In genomic region chr20:20303742-20304141, GRCh38 we compare ENCODE assay signal across 21 cellular contexts.
A peak's percentile ranks its signal among the peaks of the same experiment; 100 is the strongest.
DNase-seq lines count a peak whose midpoint lies in the region; ATAC-seq and TF ChIP-seq lines count a peak whose summit lies in the region.
"Had no signal": no experiment of that assay in that cellular context is flagged by ENCODE, and none has a peak within 500 bp of the region (broad histone marks: within the 10 kb centered on the region; RNA-seq: fewer than 3 reads in every experiment).

No MANE protein-coding gene starts in this region.

- TF ChIP-seq POLR2A in Peyer's patch (IDR thresholded peaks at IDR 0.05), result no peak

- H3K4me1 ChIP-seq in Peyer's patch, result no peaks in the 10 kb centered on the region
- H3K4me1 ChIP-seq in right cardiac atrium (ENCODE audit: control insufficient read depth, insufficient read depth, low read length), result no peaks in the 10 kb centered on the region
- H3K4me1 ChIP-seq: parathyroid adenoma, spleen had no signal

- H3K27me3 ChIP-seq in Peyer's patch (no peaks in the 10 kb centered on the region), right cardiac atrium (ENCODE audit: control insufficient read depth, insufficient read depth) (no peaks in the 10 kb centered on the region)
- H3K27me3 ChIP-seq: spleen had no signal

- H3K4me3 ChIP-seq in Peyer's patch, result no peak overlapping the region
- no peak overlapping the region for H3K4me3 ChIP-seq in right cardiac atrium (ENCODE audit: low read length)
- H3K4me3 ChIP-seq: spleen had no signal

- H3K27me3 Mint-ChIP-seq in stimulated activated naive B cell treated with anti-CD40 and anti-IgM and Interleukin-4, amounts not matched to agents 10 μg/mL and 1 μg/mL and 100 μg/mL, for 72 hours, result peaks cover 5 to 6% of the 10 kb centered on the region in 2 donors
- no peaks in the 10 kb centered on the region for H3K27me3 Mint-ChIP-seq in activated CD8-positive, alpha-beta T cell treated with anti-CD3 and anti-CD28 coated beads, Interleukin-2, amount 10 ng/mL, durations not matched to agents 7 days and 5 days (ENCODE audit: low read depth)

- peak; percentile 55 to 90 for ATAC-seq in right cardiac atrium
- ATAC-seq in stimulated activated naive B cell treated with anti-CD40 and anti-IgM and Interleukin-4, amounts not matched to agents 10 μg/mL and 1 μg/mL and 100 μg/mL, for 72 hours (replicated peaks), result peak; percentile 14 to 38
- no peak for ATAC-seq in activated CD8-positive, alpha-beta T cell treated with anti-CD3 and anti-CD28 coated beads, Interleukin-2, amount 10 ng/mL, durations not matched to agents 7 days and 5 days
- ATAC-seq: activated T-cell treated with anti-CD3 and anti-CD28 coated beads, Interleukin-2, amount 50 U/mL, for 72 hours; left colon; Panc1; stimulated activated naive CD8-positive, alpha-beta T cell treated with anti-CD3 and anti-CD28 coated beads, Interleukin-15, Interleukin-2, amounts not matched to agents 100 U/mL and 50 U/mL, for 24 hours had no signal

- H3K27ac ChIP-seq in Peyer's patch (no peak overlapping the region), right cardiac atrium (ENCODE audit: low read length) (no peak overlapping the region)
- H3K27ac ChIP-seq: HL-60, parathyroid adenoma, spleen had no signal

- H3K4me3 Mint-ChIP-seq in stimulated activated naive B cell treated with anti-CD40 and anti-IgM and Interleukin-4, amounts not matched to agents 10 μg/mL and 1 μg/mL and 100 μg/mL, for 72 hours, result no peak overlapping the region
- no peak overlapping the region for H3K4me3 Mint-ChIP-seq in activated CD8-positive, alpha-beta T cell treated with anti-CD3 and anti-CD28 coated beads, Interleukin-2, amount 10 ng/mL, durations not matched to agents 7 days and 5 days
- H3K4me3 Mint-ChIP-seq: activated T-cell treated with anti-CD3 and anti-CD28 coated beads, Interleukin-2, amount 50 U/mL, for 72 hours; CD4-positive, alpha-beta T cell had no signal

- H3K36me3 ChIP-seq in Peyer's patch, result no peaks in the 10 kb centered on the region
- H3K36me3 ChIP-seq: spleen had no signal

- H3K4me1 Mint-ChIP-seq in stimulated activated naive B cell treated with anti-CD40 and anti-IgM and Interleukin-4, amounts not matched to agents 10 μg/mL and 1 μg/mL and 100 μg/mL, for 72 hours, result peaks cover 0 to 3% of the 10 kb centered on the region in 2 donors
- H3K4me1 Mint-ChIP-seq in activated CD8-positive, alpha-beta T cell treated with anti-CD3 and anti-CD28 coated beads, Interleukin-2, amount 10 ng/mL, durations not matched to agents 7 days and 5 days (ENCODE audit: low read depth), result no peaks in the 10 kb centered on the region

- H3K9me3 ChIP-seq in Peyer's patch, result no peaks in the 10 kb centered on the region
- no peaks in the 10 kb centered on the region for H3K9me3 ChIP-seq in right cardiac atrium (ENCODE audit: control insufficient read depth, low read length)
- H3K9me3 ChIP-seq: spleen had no signal

- POLR2A ChIA-PET in activated CD8-positive, alpha-beta T cell treated with anti-CD3 and anti-CD28 coated beads, Interleukin-2, amount 10 ng/mL, durations not matched to agents 7 days and 5 days (lab: Charles Lee), result no interaction called here

- CTCF ChIA-PET in activated CD8-positive, alpha-beta T cell treated with anti-CD3 and anti-CD28 coated beads, Interleukin-2, amount 10 ng/mL, durations not matched to agents 7 days and 5 days (lab: Charles Lee), result no interaction called here

- H3K9me3 Mint-ChIP-seq in stimulated activated naive B cell treated with anti-CD40 and anti-IgM and Interleukin-4, amounts not matched to agents 10 μg/mL and 1 μg/mL and 100 μg/mL, for 72 hours, result no peaks in the 10 kb centered on the region
- H3K9me3 Mint-ChIP-seq in activated CD8-positive, alpha-beta T cell treated with anti-CD3 and anti-CD28 coated beads, Interleukin-2, amount 10 ng/mL, durations not matched to agents 7 days and 5 days (ENCODE audit: insufficient read depth), result no peaks in the 10 kb centered on the region
- H3K9me3 Mint-ChIP-seq: activated T-cell treated with anti-CD3 and anti-CD28 coated beads, Interleukin-2, amount 50 U/mL, for 72 hours; CD4-positive, alpha-beta T cell had no signal

- intact Hi-C loops in right cardiac atrium (cut with DNase I), result no loop called here

- no peaks in the 10 kb centered on the region for H3K36me3 Mint-ChIP-seq in stimulated activated naive B cell treated with anti-CD40 and anti-IgM and Interleukin-4, amounts not matched to agents 10 μg/mL and 1 μg/mL and 100 μg/mL, for 72 hours
- no peaks in the 10 kb centered on the region for H3K36me3 Mint-ChIP-seq in activated CD8-positive, alpha-beta T cell treated with anti-CD3 and anti-CD28 coated beads, Interleukin-2, amount 10 ng/mL, durations not matched to agents 7 days and 5 days (ENCODE audit: low read depth)

- no peak for TF ChIP-seq CTCF in Peyer's patch (IDR thresholded peaks at IDR 0.05)

- DNase-seq in NCI-H187 (lab: John Stamatoyannopoulos, UW) (peak; percentile 63 to 76), NCI-H187 treated with DMSO at 0.1 percent for 48 hours (lab: John Stamatoyannopoulos, UW) (no peak), Peyer's patch (peak in 2 of 3 donors; percentile 30 to 56), right cardiac atrium (peak in 2 of 3 donors; percentile 73 to 78), NCI-H1694 (lab: John Stamatoyannopoulos, UW) (no peak), HK-2 (ENCODE audit: unreplicated experiment) (no peak)
- no peak for DNase-seq in stimulated activated naive B cell treated with anti-CD40 and anti-IgM and Interleukin-4, amounts not matched to agents 10 μg/mL and 1 μg/mL and 100 μg/mL, for 72 hours
- DNase-seq in activated CD8-positive, alpha-beta T cell treated with anti-CD3 and anti-CD28 coated beads, Interleukin-2, amount 10 ng/mL, durations not matched to agents 7 days and 5 days, result no peak
- DNase-seq: 8988T; activated CD4-positive, alpha-beta T cell treated with anti-CD3 and anti-CD28 coated beads, Interleukin-2, amount 50 U/mL, for 4 hours; activated T-cell treated with anti-CD3 and anti-CD28 coated beads, Interleukin-2, amount 50 U/mL, for 72 hours; CD4-positive, alpha-beta T cell; DND-41; KBM-7; NCI-H446 treated with DMSO at 0.1 percent for 48 hours; spleen; stimulated activated naive CD8-positive, alpha-beta T cell treated with anti-CD3 and anti-CD28 coated beads, Interleukin-15, Interleukin-2, amounts not matched to agents 100 U/mL and 50 U/mL, for 24 hours had no signal

- H3K27ac Mint-ChIP-seq in stimulated activated naive B cell treated with anti-CD40 and anti-IgM and Interleukin-4, amounts not matched to agents 10 μg/mL and 1 μg/mL and 100 μg/mL, for 72 hours, result no peak overlapping the region
- H3K27ac Mint-ChIP-seq in activated CD8-positive, alpha-beta T cell treated with anti-CD3 and anti-CD28 coated beads, Interleukin-2, amount 10 ng/mL, durations not matched to agents 7 days and 5 days, result no peak overlapping the region
- H3K27ac Mint-ChIP-seq: activated T-cell treated with anti-CD3 and anti-CD28 coated beads, Interleukin-2, amount 50 U/mL, for 72 hours; CD4-positive, alpha-beta T cell had no signal

- WGBS in right cardiac atrium, result 84% methylated on average over 15 of the region's 15 CpGs

Comparison
In these comparisons a context has a peak if more than half of its experiments do, and no peak if none do; other contexts are left out.
1. DNase-seq: peak in NCI-H187 (2 of 2), Peyer's patch (2 of 3) and right cardiac atrium (2 of 3); none in NCI-H187 treated with DMSO at 0.1 percent for 48 hours (single experiment), stimulated activated naive B cell treated with anti-CD40 and anti-IgM and Interleukin-4, amounts not matched to agents 10 μg/mL and 1 μg/mL and 100 μg/mL, for 72 hours (single experiment), activated CD8-positive, alpha-beta T cell treated with anti-CD3 and anti-CD28 coated beads, Interleukin-2, amount 10 ng/mL, durations not matched to agents 7 days and 5 days (single experiment), NCI-H1694 (single experiment) and HK-2 (single experiment).